In genomic region chr3:157442729-157443128, GRCh38 we compare ENCODE assay signal across 1 cellular context.
TF ChIP-seq lines count a peak whose summit lies in the region.

No MANE protein-coding gene starts in this region.

TF ChIP-seq in K562, 482 proteins besides CTCF, POLR2A, EP300 and RAD21:
- TF ChIP-seq, protein P1, sequence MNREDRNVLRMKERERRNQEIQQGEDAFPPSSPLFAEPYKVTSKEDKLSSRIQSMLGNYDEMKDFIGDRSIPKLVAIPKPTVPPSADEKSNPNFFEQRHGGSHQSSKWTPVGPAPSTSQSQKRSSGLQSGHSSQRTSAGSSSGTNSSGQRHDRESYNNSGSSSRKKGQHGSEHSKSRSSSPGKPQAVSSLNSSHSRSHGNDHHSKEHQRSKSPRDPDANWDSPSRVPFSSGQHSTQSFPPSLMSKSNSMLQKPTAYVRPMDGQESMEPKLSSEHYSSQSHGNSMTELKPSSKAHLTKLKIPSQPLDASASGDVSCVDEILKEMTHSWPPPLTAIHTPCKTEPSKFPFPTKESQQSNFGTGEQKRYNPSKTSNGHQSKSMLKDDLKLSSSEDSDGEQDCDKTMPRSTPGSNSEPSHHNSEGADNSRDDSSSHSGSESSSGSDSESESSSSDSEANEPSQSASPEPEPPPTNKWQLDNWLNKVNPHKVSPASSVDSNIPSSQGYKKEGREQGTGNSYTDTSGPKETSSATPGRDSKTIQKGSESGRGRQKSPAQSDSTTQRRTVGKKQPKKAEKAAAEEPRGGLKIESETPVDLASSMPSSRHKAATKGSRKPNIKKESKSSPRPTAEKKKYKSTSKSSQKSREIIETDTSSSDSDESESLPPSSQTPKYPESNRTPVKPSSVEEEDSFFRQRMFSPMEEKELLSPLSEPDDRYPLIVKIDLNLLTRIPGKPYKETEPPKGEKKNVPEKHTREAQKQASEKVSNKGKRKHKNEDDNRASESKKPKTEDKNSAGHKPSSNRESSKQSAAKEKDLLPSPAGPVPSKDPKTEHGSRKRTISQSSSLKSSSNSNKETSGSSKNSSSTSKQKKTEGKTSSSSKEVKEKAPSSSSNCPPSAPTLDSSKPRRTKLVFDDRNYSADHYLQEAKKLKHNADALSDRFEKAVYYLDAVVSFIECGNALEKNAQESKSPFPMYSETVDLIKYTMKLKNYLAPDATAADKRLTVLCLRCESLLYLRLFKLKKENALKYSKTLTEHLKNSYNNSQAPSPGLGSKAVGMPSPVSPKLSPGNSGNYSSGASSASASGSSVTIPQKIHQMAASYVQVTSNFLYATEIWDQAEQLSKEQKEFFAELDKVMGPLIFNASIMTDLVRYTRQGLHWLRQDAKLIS (CRISPR knock-in tag; IDR thresholded peaks at IDR 0.05) = no peak
- TF ChIP-seq GABPA (tag; conservative IDR thresholded peaks at IDR 0.05; ENCODE audit: low read depth) (peak; percentile 64), ETV5 (CRISPR knock-in tag; IDR thresholded peaks at IDR 0.05; ENCODE audit: low read depth) (peak; percentile 29; the same call in 1 of the 2 replicates), CEBPG (CRISPR knock-in tag; IDR thresholded peaks at IDR 0.05) (no peak), CEBPG (tag; conservative IDR thresholded peaks at IDR 0.05 in 1 of 2, IDR thresholded peaks at IDR 0.05 in 1 of 2) (peak in 1 of 2 experiments; percentile 69; a peak in 1 of 4 replicates), EGR1 (conservative IDR thresholded peaks at IDR 0.05) (peak; percentile 33; the same call in 1 of the 2 replicates), L3MBTL2 (IDR thresholded peaks at IDR 0.05) (peak; percentile 67), MBD2 (IDR thresholded peaks at IDR 0.05; ENCODE audit: borderline replicate concordance, low read depth) (no peak), CEBPB (tag; IDR thresholded peaks at IDR 0.05) (peak; percentile 42)
- TF ChIP-seq, protein P2, sequence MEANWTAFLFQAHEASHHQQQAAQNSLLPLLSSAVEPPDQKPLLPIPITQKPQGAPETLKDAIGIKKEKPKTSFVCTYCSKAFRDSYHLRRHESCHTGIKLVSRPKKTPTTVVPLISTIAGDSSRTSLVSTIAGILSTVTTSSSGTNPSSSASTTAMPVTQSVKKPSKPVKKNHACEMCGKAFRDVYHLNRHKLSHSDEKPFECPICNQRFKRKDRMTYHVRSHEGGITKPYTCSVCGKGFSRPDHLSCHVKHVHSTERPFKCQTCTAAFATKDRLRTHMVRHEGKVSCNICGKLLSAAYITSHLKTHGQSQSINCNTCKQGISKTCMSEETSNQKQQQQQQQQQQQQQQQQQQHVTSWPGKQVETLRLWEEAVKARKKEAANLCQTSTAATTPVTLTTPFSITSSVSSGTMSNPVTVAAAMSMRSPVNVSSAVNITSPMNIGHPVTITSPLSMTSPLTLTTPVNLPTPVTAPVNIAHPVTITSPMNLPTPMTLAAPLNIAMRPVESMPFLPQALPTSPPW (CRISPR knock-in tag; IDR thresholded peaks at IDR 0.05) = peak; percentile 61; the same call in 1 of the 2 replicates
- TF ChIP-seq, protein P3, sequence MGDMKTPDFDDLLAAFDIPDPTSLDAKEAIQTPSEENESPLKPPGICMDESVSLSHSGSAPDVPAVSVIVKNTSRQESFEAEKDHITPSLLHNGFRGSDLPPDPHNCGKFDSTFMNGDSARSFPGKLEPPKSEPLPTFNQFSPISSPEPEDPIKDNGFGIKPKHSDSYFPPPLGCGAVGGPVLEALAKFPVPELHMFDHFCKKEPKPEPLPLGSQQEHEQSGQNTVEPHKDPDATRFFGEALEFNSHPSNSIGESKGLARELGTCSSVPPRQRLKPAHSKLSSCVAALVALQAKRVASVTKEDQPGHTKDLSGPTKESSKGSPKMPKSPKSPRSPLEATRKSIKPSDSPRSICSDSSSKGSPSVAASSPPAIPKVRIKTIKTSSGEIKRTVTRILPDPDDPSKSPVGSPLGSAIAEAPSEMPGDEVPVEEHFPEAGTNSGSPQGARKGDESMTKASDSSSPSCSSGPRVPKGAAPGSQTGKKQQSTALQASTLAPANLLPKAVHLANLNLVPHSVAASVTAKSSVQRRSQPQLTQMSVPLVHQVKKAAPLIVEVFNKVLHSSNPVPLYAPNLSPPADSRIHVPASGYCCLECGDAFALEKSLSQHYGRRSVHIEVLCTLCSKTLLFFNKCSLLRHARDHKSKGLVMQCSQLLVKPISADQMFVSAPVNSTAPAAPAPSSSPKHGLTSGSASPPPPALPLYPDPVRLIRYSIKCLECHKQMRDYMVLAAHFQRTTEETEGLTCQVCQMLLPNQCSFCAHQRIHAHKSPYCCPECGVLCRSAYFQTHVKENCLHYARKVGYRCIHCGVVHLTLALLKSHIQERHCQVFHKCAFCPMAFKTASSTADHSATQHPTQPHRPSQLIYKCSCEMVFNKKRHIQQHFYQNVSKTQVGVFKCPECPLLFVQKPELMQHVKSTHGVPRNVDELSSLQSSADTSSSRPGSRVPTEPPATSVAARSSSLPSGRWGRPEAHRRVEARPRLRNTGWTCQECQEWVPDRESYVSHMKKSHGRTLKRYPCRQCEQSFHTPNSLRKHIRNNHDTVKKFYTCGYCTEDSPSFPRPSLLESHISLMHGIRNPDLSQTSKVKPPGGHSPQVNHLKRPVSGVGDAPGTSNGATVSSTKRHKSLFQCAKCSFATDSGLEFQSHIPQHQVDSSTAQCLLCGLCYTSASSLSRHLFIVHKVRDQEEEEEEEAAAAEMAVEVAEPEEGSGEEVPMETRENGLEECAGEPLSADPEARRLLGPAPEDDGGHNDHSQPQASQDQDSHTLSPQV (IDR thresholded peaks at IDR 0.05) = 0 out of 2 replicates have a peak, but pooled peaks have one; percentile 48
- TF ChIP-seq, protein P4, sequence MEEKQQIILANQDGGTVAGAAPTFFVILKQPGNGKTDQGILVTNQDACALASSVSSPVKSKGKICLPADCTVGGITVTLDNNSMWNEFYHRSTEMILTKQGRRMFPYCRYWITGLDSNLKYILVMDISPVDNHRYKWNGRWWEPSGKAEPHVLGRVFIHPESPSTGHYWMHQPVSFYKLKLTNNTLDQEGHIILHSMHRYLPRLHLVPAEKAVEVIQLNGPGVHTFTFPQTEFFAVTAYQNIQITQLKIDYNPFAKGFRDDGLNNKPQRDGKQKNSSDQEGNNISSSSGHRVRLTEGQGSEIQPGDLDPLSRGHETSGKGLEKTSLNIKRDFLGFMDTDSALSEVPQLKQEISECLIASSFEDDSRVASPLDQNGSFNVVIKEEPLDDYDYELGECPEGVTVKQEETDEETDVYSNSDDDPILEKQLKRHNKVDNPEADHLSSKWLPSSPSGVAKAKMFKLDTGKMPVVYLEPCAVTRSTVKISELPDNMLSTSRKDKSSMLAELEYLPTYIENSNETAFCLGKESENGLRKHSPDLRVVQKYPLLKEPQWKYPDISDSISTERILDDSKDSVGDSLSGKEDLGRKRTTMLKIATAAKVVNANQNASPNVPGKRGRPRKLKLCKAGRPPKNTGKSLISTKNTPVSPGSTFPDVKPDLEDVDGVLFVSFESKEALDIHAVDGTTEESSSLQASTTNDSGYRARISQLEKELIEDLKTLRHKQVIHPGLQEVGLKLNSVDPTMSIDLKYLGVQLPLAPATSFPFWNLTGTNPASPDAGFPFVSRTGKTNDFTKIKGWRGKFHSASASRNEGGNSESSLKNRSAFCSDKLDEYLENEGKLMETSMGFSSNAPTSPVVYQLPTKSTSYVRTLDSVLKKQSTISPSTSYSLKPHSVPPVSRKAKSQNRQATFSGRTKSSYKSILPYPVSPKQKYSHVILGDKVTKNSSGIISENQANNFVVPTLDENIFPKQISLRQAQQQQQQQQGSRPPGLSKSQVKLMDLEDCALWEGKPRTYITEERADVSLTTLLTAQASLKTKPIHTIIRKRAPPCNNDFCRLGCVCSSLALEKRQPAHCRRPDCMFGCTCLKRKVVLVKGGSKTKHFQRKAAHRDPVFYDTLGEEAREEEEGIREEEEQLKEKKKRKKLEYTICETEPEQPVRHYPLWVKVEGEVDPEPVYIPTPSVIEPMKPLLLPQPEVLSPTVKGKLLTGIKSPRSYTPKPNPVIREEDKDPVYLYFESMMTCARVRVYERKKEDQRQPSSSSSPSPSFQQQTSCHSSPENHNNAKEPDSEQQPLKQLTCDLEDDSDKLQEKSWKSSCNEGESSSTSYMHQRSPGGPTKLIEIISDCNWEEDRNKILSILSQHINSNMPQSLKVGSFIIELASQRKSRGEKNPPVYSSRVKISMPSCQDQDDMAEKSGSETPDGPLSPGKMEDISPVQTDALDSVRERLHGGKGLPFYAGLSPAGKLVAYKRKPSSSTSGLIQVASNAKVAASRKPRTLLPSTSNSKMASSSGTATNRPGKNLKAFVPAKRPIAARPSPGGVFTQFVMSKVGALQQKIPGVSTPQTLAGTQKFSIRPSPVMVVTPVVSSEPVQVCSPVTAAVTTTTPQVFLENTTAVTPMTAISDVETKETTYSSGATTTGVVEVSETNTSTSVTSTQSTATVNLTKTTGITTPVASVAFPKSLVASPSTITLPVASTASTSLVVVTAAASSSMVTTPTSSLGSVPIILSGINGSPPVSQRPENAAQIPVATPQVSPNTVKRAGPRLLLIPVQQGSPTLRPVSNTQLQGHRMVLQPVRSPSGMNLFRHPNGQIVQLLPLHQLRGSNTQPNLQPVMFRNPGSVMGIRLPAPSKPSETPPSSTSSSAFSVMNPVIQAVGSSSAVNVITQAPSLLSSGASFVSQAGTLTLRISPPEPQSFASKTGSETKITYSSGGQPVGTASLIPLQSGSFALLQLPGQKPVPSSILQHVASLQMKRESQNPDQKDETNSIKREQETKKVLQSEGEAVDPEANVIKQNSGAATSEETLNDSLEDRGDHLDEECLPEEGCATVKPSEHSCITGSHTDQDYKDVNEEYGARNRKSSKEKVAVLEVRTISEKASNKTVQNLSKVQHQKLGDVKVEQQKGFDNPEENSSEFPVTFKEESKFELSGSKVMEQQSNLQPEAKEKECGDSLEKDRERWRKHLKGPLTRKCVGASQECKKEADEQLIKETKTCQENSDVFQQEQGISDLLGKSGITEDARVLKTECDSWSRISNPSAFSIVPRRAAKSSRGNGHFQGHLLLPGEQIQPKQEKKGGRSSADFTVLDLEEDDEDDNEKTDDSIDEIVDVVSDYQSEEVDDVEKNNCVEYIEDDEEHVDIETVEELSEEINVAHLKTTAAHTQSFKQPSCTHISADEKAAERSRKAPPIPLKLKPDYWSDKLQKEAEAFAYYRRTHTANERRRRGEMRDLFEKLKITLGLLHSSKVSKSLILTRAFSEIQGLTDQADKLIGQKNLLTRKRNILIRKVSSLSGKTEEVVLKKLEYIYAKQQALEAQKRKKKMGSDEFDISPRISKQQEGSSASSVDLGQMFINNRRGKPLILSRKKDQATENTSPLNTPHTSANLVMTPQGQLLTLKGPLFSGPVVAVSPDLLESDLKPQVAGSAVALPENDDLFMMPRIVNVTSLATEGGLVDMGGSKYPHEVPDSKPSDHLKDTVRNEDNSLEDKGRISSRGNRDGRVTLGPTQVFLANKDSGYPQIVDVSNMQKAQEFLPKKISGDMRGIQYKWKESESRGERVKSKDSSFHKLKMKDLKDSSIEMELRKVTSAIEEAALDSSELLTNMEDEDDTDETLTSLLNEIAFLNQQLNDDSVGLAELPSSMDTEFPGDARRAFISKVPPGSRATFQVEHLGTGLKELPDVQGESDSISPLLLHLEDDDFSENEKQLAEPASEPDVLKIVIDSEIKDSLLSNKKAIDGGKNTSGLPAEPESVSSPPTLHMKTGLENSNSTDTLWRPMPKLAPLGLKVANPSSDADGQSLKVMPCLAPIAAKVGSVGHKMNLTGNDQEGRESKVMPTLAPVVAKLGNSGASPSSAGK (IDR thresholded peaks at IDR 0.05) = peak; percentile 76
- TF ChIP-seq, protein P5, sequence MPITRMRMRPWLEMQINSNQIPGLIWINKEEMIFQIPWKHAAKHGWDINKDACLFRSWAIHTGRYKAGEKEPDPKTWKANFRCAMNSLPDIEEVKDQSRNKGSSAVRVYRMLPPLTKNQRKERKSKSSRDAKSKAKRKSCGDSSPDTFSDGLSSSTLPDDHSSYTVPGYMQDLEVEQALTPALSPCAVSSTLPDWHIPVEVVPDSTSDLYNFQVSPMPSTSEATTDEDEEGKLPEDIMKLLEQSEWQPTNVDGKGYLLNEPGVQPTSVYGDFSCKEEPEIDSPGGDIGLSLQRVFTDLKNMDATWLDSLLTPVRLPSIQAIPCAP (CRISPR knock-in tag; IDR thresholded peaks at IDR 0.05; ENCODE audit: borderline replicate concordance) = no peak
